18 cellular contexts compared by ENCODE assay signal in the genomic region with DNA sequence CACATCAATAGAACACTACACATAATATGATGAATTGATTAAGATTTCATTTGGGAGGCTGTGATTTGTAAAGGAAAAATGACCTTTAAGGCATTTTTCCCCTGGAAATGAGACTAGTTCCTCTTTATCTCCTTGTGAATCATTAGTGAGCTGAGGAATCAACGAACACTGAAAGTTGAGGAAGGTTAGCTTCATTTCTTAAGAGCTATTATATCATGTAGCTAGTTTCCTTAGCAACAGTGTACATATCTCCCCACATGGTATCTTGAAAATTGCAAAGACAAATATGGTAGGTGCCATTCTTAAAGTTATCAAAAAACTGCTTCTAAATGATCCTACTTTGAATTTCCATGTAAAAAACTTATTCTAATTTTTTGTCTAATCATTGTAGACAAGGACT.
"Had no signal": no experiment of that assay in that cellular context is flagged by ENCODE, and none has a peak within 500 bp of the region (broad histone marks: within the 10 kb centered on the region; RNA-seq: fewer than 3 reads in every experiment).

No MANE protein-coding gene starts in this region.

- H3K36me3 ChIP-seq: esophagus muscularis mucosa, gastroesophageal sphincter, sigmoid colon, stomach, thoracic aorta, transverse colon had no signal

- H3K4me1 ChIP-seq: esophagus muscularis mucosa, gastroesophageal sphincter, sigmoid colon, stomach, transverse colon had no signal

- H3K27ac ChIP-seq: epithelial cell of prostate, esophagus muscularis mucosa, gastroesophageal sphincter, sigmoid colon, skin epidermis, stomach, thoracic aorta, transverse colon had no signal

- H3K9me3 ChIP-seq: esophagus muscularis mucosa, gastroesophageal sphincter, mucosa of descending colon, sigmoid colon, thoracic aorta, transverse colon had no signal

- H3K4me3 Mint-ChIP-seq: effector memory CD8-positive, alpha-beta T cell; natural killer cell; neural crest cell had no signal

- H3K4me3 ChIP-seq: esophagus muscularis mucosa, gastroesophageal sphincter, mucosa of descending colon, sigmoid colon, skin epidermis, stomach, thoracic aorta, transverse colon had no signal

- H3K36me3 Mint-ChIP-seq: natural killer cell had no signal

- ATAC-seq: effector memory CD8-positive, alpha-beta T cell; gastroesophageal sphincter; mucosa of descending colon; natural killer cell had no signal

- H3K27me3 Mint-ChIP-seq: effector memory CD8-positive, alpha-beta T cell had no signal

- FAIRE-seq: kidney had no signal

- H3K27ac Mint-ChIP-seq: effector memory CD8-positive, alpha-beta T cell; natural killer cell had no signal

- DNase-seq: effector memory CD8-positive, alpha-beta T cell; glutamatergic neuron; kidney; mucosa of descending colon; natural killer cell; posterior cingulate gyrus; sigmoid colon; stimulated activated CD4-positive, alpha-beta T cell treated with anti-CD3 and anti-CD28 coated beads, Interleukin-12 subunit alpha, Interleukin-12 subunit beta, amount 100 ng/mL, for 4 hours; stimulated activated naive CD4-positive, alpha-beta T cell; stomach; substantia nigra; transverse colon had no signal

- H3K27me3 ChIP-seq: esophagus muscularis mucosa, gastroesophageal sphincter, sigmoid colon, stomach, transverse colon had no signal

- H3K4me1 Mint-ChIP-seq: natural killer cell, neural crest cell had no signal
